ENCODE assay signal across 1 cellular context in genomic region chr2:68391869-68392268, GRCh38.
TF ChIP-seq lines count a peak whose summit lies in the region.

No MANE protein-coding gene starts in this region.

TF ChIP-seq in K562, 482 proteins besides CTCF, POLR2A, EP300 and RAD21 (continued from another document and continues in another):
- TF ChIP-seq USF1 (CRISPR knock-in tag; IDR thresholded peaks at IDR 0.05): no peak
- TF ChIP-seq CREBBP (IDR thresholded peaks at IDR 0.05; ENCODE audit: low read depth, low read length): no peak
- TF ChIP-seq ZKSCAN1 (IDR thresholded peaks at IDR 0.05; ENCODE audit: low read depth, low read length): no peak
- no peak for TF ChIP-seq ZNF239 (CRISPR knock-in tag; IDR thresholded peaks at IDR 0.05)
- TF ChIP-seq PML (IDR thresholded peaks at IDR 0.05; ENCODE audit: low read length): peak; percentile 67
- TF ChIP-seq STAT5B (CRISPR knock-in tag; IDR thresholded peaks at IDR 0.05): no peak
- no peak for TF ChIP-seq SMC3 (conservative IDR thresholded peaks at IDR 0.05; ENCODE audit: insufficient read depth, low read depth, low read length)
- no peak for TF ChIP-seq ZBED1 (IDR thresholded peaks at IDR 0.05)
- TF ChIP-seq KLF16 (IDR thresholded peaks at IDR 0.05): peak; percentile 70; the same call in 1 of the 2 replicates
- TF ChIP-seq PHTF2 (CRISPR knock-in tag; IDR thresholded peaks at IDR 0.05): no peak
- TF ChIP-seq SIN3A (IDR thresholded peaks at IDR 0.05; ENCODE audit: borderline replicate concordance in 2 of 2, control insufficient read depth in 1 of 2, low read depth in 2 of 2, low read length in 2 of 2): no peak
- TF ChIP-seq ZNF79 (CRISPR knock-in tag; IDR thresholded peaks at IDR 0.05; ENCODE audit: low read depth): no peak
- TF ChIP-seq HEY1 (CRISPR knock-in tag; IDR thresholded peaks at IDR 0.05; ENCODE audit: borderline replicate concordance): no peak
- TF ChIP-seq ZNF395 (CRISPR knock-in tag; IDR thresholded peaks at IDR 0.05): peak; percentile 49; the same call in 1 of the 2 replicates
- TF ChIP-seq NCOR1 (IDR thresholded peaks at IDR 0.05): peak; percentile 90
- TF ChIP-seq BRF2 (IDR thresholded peaks at IDR 0.05; ENCODE audit: borderline replicate concordance, insufficient read depth, insufficient read length): no peak
- TF ChIP-seq HDAC6 (IDR thresholded peaks at IDR 0.05; ENCODE audit: low read depth, low read length): no peak
- TF ChIP-seq FOSL1 (tag; conservative IDR thresholded peaks at IDR 0.05): no peak; the same call in 1 of the 2 replicates
- peak; percentile 64; the same call in 1 of the 2 replicates for TF ChIP-seq POLR2AphosphoS5 (IDR thresholded peaks at IDR 0.05; ENCODE audit: control insufficient read depth, insufficient read depth, low read depth, low read length)
- TF ChIP-seq ARID3B (CRISPR knock-in tag; IDR thresholded peaks at IDR 0.05; ENCODE audit: borderline replicate concordance): no peak
- no peak for TF ChIP-seq RBM14 (IDR thresholded peaks at IDR 0.05; ENCODE audit: borderline replicate concordance, insufficient read depth, low read depth, low read length)
- no peak for TF ChIP-seq HNRNPK (IDR thresholded peaks at IDR 0.05; ENCODE audit: low read depth, low read length, poor library complexity, severe bottlenecking)
- no peak for TF ChIP-seq NFIX (CRISPR knock-in tag; IDR thresholded peaks at IDR 0.05; ENCODE audit: low read depth)
- TF ChIP-seq KAT7 (CRISPR knock-in tag; IDR thresholded peaks at IDR 0.05; ENCODE audit: borderline replicate concordance): no peak
- TF ChIP-seq CGGBP1 (CRISPR knock-in tag; IDR thresholded peaks at IDR 0.05): no peak
- TF ChIP-seq SMARCA5 (IDR thresholded peaks at IDR 0.05): no peak
- TF ChIP-seq MYNN (IDR thresholded peaks at IDR 0.05): peak; percentile 48; the same call in 1 of the 2 replicates
- no peak for TF ChIP-seq MYNN (CRISPR knock-in tag; IDR thresholded peaks at IDR 0.05)
- peak; percentile 88; the same call in 1 of the 2 replicates for TF ChIP-seq THRB (CRISPR knock-in tag; conservative IDR thresholded peaks at IDR 0.05)
- peak; percentile 86 for TF ChIP-seq TAL1 (IDR thresholded peaks at IDR 0.05)
- no peak for TF ChIP-seq ARID3A (IDR thresholded peaks at IDR 0.05; ENCODE audit: borderline replicate concordance, low read depth, low read length)
- TF ChIP-seq CUX1 (CRISPR knock-in tag; IDR thresholded peaks at IDR 0.05): no peak
- TF ChIP-seq SMARCB1 (IDR thresholded peaks at IDR 0.05; ENCODE audit: insufficient read length, low read depth): no peak
- TF ChIP-seq PBX2 (CRISPR knock-in tag; IDR thresholded peaks at IDR 0.05; ENCODE audit: low read depth): no peak
- TF ChIP-seq PBX2 (tag; conservative IDR thresholded peaks at IDR 0.05; ENCODE audit: low read depth): peak; percentile 64
- TF ChIP-seq CEBPZ (IDR thresholded peaks at IDR 0.05; ENCODE audit: borderline replicate concordance, low read depth, low read length): no peak
- no peak for TF ChIP-seq NCOA1 (IDR thresholded peaks at IDR 0.05; ENCODE audit: low read depth)
- TF ChIP-seq MEIS2 (IDR thresholded peaks at IDR 0.05; ENCODE audit: partially characterized antibody): peak; percentile 56
- no peak for TF ChIP-seq TCFL5 (CRISPR knock-in tag; conservative IDR thresholded peaks at IDR 0.05)
- no peak for TF ChIP-seq ZNF444 (CRISPR knock-in tag; IDR thresholded peaks at IDR 0.05)
- no peak for TF ChIP-seq ZNF133 (CRISPR knock-in tag; IDR thresholded peaks at IDR 0.05)
- 0 out of 2 replicates have a peak, but pooled peaks have one; percentile 36 for TF ChIP-seq RNF2 (IDR thresholded peaks at IDR 0.05)
- peak; percentile 43; the same call in 1 of the 2 replicates for TF ChIP-seq LEF1 (IDR thresholded peaks at IDR 0.05)
- no peak for TF ChIP-seq ETV1 (tag; conservative IDR thresholded peaks at IDR 0.05; ENCODE audit: low read depth)
- TF ChIP-seq HNRNPL (IDR thresholded peaks at IDR 0.05; ENCODE audit: low read depth, low read length): 0 out of 2 replicates have a peak, but pooled peaks have one; percentile 36
- peak in 1 of 2 experiments; percentile 56; a peak in 2 of 4 replicates for TF ChIP-seq HDAC1 (IDR thresholded peaks at IDR 0.05)
